ENCODE assay signal across 1 cellular context in genomic region chr18:45664824-45665763, GRCh38.
TF ChIP-seq lines count a peak whose summit lies in the region.

No MANE protein-coding gene starts in this region.

TF ChIP-seq in HEK293, 187 proteins besides CTCF, POLR2A, EP300 and RAD21 (continued from another document):
- TF ChIP-seq, protein P1, sequence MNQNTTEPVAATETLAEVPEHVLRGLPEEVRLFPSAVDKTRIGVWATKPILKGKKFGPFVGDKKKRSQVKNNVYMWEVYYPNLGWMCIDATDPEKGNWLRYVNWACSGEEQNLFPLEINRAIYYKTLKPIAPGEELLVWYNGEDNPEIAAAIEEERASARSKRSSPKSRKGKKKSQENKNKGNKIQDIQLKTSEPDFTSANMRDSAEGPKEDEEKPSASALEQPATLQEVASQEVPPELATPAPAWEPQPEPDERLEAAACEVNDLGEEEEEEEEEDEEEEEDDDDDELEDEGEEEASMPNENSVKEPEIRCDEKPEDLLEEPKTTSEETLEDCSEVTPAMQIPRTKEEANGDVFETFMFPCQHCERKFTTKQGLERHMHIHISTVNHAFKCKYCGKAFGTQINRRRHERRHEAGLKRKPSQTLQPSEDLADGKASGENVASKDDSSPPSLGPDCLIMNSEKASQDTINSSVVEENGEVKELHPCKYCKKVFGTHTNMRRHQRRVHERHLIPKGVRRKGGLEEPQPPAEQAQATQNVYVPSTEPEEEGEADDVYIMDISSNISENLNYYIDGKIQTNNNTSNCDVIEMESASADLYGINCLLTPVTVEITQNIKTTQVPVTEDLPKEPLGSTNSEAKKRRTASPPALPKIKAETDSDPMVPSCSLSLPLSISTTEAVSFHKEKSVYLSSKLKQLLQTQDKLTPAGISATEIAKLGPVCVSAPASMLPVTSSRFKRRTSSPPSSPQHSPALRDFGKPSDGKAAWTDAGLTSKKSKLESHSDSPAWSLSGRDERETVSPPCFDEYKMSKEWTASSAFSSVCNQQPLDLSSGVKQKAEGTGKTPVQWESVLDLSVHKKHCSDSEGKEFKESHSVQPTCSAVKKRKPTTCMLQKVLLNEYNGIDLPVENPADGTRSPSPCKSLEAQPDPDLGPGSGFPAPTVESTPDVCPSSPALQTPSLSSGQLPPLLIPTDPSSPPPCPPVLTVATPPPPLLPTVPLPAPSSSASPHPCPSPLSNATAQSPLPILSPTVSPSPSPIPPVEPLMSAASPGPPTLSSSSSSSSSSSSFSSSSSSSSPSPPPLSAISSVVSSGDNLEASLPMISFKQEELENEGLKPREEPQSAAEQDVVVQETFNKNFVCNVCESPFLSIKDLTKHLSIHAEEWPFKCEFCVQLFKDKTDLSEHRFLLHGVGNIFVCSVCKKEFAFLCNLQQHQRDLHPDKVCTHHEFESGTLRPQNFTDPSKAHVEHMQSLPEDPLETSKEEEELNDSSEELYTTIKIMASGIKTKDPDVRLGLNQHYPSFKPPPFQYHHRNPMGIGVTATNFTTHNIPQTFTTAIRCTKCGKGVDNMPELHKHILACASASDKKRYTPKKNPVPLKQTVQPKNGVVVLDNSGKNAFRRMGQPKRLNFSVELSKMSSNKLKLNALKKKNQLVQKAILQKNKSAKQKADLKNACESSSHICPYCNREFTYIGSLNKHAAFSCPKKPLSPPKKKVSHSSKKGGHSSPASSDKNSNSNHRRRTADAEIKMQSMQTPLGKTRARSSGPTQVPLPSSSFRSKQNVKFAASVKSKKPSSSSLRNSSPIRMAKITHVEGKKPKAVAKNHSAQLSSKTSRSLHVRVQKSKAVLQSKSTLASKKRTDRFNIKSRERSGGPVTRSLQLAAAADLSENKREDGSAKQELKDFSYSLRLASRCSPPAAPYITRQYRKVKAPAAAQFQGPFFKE (tag by site-specific recombination; IDR thresholded peaks at IDR 0.05; ENCODE audit: borderline replicate concordance), result no peak
- TF ChIP-seq ZSCAN16 (tag by site-specific recombination; IDR thresholded peaks at IDR 0.05), result no peak
- peak; percentile 32; the same call in 1 of the 2 replicates for TF ChIP-seq ZBTB17 (tag by site-specific recombination; IDR thresholded peaks at IDR 0.05)
- no peak for TF ChIP-seq ZNF169 (tag by site-specific recombination; IDR thresholded peaks at IDR 0.05)
- peak; percentile 68; the same call in 1 of the 2 replicates for TF ChIP-seq ZNF362 (tag by site-specific recombination; IDR thresholded peaks at IDR 0.05)
- TF ChIP-seq ZNF404 (tag by site-specific recombination; IDR thresholded peaks at IDR 0.05), result no peak
- TF ChIP-seq ATF2 (tag by site-specific recombination; IDR thresholded peaks at IDR 0.05; ENCODE audit: low read depth), result no peak
- no peak for TF ChIP-seq ZNF571 (tag by site-specific recombination; IDR thresholded peaks at IDR 0.05)
- no peak for TF ChIP-seq SCRT1 (tag by site-specific recombination; IDR thresholded peaks at IDR 0.05; ENCODE audit: borderline replicate concordance)
- no peak for TF ChIP-seq INSM2 (tag by site-specific recombination; IDR thresholded peaks at IDR 0.05)
- TF ChIP-seq, protein P2, sequence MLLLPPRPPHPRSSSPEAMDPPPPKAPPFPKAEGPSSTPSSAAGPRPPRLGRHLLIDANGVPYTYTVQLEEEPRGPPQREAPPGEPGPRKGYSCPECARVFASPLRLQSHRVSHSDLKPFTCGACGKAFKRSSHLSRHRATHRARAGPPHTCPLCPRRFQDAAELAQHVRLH (tag by site-specific recombination; IDR thresholded peaks at IDR 0.05), result no peak
- no peak for TF ChIP-seq HOXC10 (CRISPR knock-in tag; IDR thresholded peaks at IDR 0.05)
- no peak for TF ChIP-seq ZNF202 (tag by site-specific recombination; IDR thresholded peaks at IDR 0.05; ENCODE audit: borderline replicate concordance)
- no peak for TF ChIP-seq ZFP37 (tag by site-specific recombination; IDR thresholded peaks at IDR 0.05)
- no peak for TF ChIP-seq ZNF544 (tag by site-specific recombination; IDR thresholded peaks at IDR 0.05)
